29 cellular contexts compared by ENCODE assay signal in genomic region chr7:26436996-26437547, GRCh38.
DNase-seq lines count a peak whose midpoint lies in the region; ATAC-seq and TF ChIP-seq lines count a peak whose summit lies in the region.
"Had no signal": no experiment of that assay in that cellular context is flagged by ENCODE, and none has a peak within 500 bp of the region (broad histone marks: within the 10 kb centered on the region; RNA-seq: fewer than 3 reads in every experiment).

No MANE protein-coding gene starts in this region.

- WGBS in SK-N-SH (ENCODE audit: low lambda C conversion rate), result 43% methylated on average over 4 of the region's 4 CpGs

- no peak for TF ChIP-seq RAD21 in SK-N-SH (IDR thresholded peaks at IDR 0.05; ENCODE audit: low read length)

- no peak overlapping the region for H3K4me2 ChIP-seq in SK-N-SH

- no peak overlapping the region for H3K9ac ChIP-seq in SK-N-SH

- H3K79me2 ChIP-seq in SK-N-SH (ENCODE audit: insufficient read depth), result no peaks in the 10 kb centered on the region

- no peaks in the 10 kb centered on the region for H3K36me3 ChIP-seq in SK-N-SH (replicated peaks in 1 of 2; ENCODE audit: control insufficient read depth in 1 of 2, insufficient read depth in 2 of 2, low read length in 1 of 2)
- H3K36me3 ChIP-seq: BE2C, esophagus muscularis mucosa, left ventricle myocardium inferior, right atrium auricular region, spleen, uterus had no signal

- H4K20me1 ChIP-seq in SK-N-SH (ENCODE audit: insufficient read depth), result no peaks in the 10 kb centered on the region

- no peak overlapping the region for H3K4me3 ChIP-seq in SK-N-SH (ENCODE audit: low read depth in 2 of 2, low read length in 1 of 2)
- H3K4me3 ChIP-seq: body of pancreas, esophagus muscularis mucosa, GM12878, left ventricle myocardium inferior, right atrium auricular region, spleen, uterus had no signal

- ATAC-seq in SK-N-SH treated with all-trans-retinoic acid at 6 μM for 48 hours (no peak), GM19328 (IDR thresholded peaks at IDR 0.05; ENCODE audit: unreplicated experiment) (no peak), GM21526 (IDR thresholded peaks at IDR 0.05; ENCODE audit: low FRiP score, unreplicated experiment) (no peak)
- ATAC-seq: activated CD4-positive, CD25-positive, alpha-beta regulatory T cell treated with anti-CD3 and anti-CD28 coated beads, Interleukin-2, amount 50 U/mL, for 24 hours; activated CD8-positive, alpha-beta T cell treated with anti-CD3 and anti-CD28 coated beads for 36 hours; body of pancreas; GM12878; HepG2; Right ventricle myocardium inferior; stimulated activated memory B cell treated with anti-CD40 and anti-IgM and Interleukin-4, amounts not matched to agents 10 μg/mL and 1 μg/mL and 100 μg/mL, for 72 hours had no signal

- no peaks in the 10 kb centered on the region for H3K9me2 ChIP-seq in SK-N-SH

- H3K9me3 ChIP-seq in SK-N-SH, result no peaks in the 10 kb centered on the region
- H3K9me3 ChIP-seq: BE2C, body of pancreas, esophagus muscularis mucosa, left ventricle myocardium inferior, right atrium auricular region, spleen, uterus had no signal

- peaks cover 0 to 19% of the 10 kb centered on the region in 2 experiments; a peak in 2 of 4 replicates for H3K4me1 ChIP-seq in SK-N-SH (ENCODE audit: control insufficient read depth in 1 of 2, insufficient read depth in 2 of 2, low read depth in 1 of 2, low read length in 1 of 2)
- H3K4me1 ChIP-seq: BE2C, esophagus muscularis mucosa, left ventricle myocardium inferior, right atrium auricular region, uterus had no signal

- no peak overlapping the region for H3K27ac ChIP-seq in SK-N-SH (ENCODE audit: low read depth in 2 of 2, low read length in 1 of 2)
- H3K27ac ChIP-seq: esophagus muscularis mucosa, HL-60, left ventricle myocardium inferior, right atrium auricular region, spleen, uterus had no signal

- no peak for TF ChIP-seq CTCF in SK-N-SH (IDR thresholded peaks at IDR 0.05)

- H2AFZ ChIP-seq in SK-N-SH (ENCODE audit: low read depth), result no peak overlapping the region

- no peak for TF ChIP-seq EP300 in SK-N-SH (IDR thresholded peaks at IDR 0.05; ENCODE audit: borderline replicate concordance in 1 of 2, low read depth in 1 of 2, low read length in 1 of 2)

- CTCF ChIA-PET in SK-N-SH (lab: Yijun Ruan, JAX), result interaction anchor here (1.3 to 2.0 kb wide), 3 partner anchors 15 to 68 kb away, joined by 4 to 8 read pairs (median 6); no protein-coding TSS in a partner anchor

- POLR2A ChIA-PET in SK-N-SH (lab: Yijun Ruan, JAX), result no interaction called here

- no peak for DNase-seq in SK-N-SH
- peak; percentile 78 for DNase-seq in NCI-H748 (lab: John Stamatoyannopoulos, UW; ENCODE audit: unreplicated experiment)
- peak; percentile 68 for DNase-seq in left kidney (ENCODE audit: low read depth, low spot score)
- no peak for DNase-seq in iPS-NIHi11 (ENCODE audit: low spot score)
- no peak for DNase-seq in dermis blood vessel endothelial cell
- DNase-seq: activated CD8-positive, alpha-beta T cell treated with anti-CD3 and anti-CD28 coated beads for 36 hours; activated effector memory CD4-positive, alpha-beta T cell treated with anti-CD3 and anti-CD28 coated beads, Interleukin-2, amount 50 U/mL, for 16 hours; activated T-cell treated with anti-CD3 and anti-CD28 coated beads for 4 hours; BE2C; body of pancreas; effector CD8-positive, alpha-beta T cell; foreskin melanocyte; left ventricle myocardium inferior; naive B cell; NCI-H1436 treated with DMSO at 0.1 percent for 48 hours; spleen; stimulated activated CD4-positive, alpha-beta T cell treated with anti-CD3 and anti-CD28 coated beads, Interleukin-4, amount 100 ng/mL, for 1 hour; uterus had no signal

- no peaks in the 10 kb centered on the region for H3K27me3 ChIP-seq in SK-N-SH (ENCODE audit: insufficient read depth)
- H3K27me3 ChIP-seq: BE2C, body of pancreas, esophagus muscularis mucosa, right atrium auricular region, spleen, uterus had no signal

- no peaks in the 10 kb centered on the region for H3F3A ChIP-seq in SK-N-SH (replicated peaks; ENCODE audit: insufficient read depth)

TF ChIP-seq in SK-N-SH, 30 proteins besides CTCF, POLR2A, EP300 and RAD21:
- TF ChIP-seq ELF1 (IDR thresholded peaks at IDR 0.05), result no peak
- TF ChIP-seq NRF1 (IDR thresholded peaks at IDR 0.05; ENCODE audit: low read depth, low read length), result 0 out of 2 replicates have a peak, but pooled peaks have one; percentile 1
TF ChIP-seq in SK-N-SH: peak in this region for 1.

TF ChIP-seq in SK-N-SH treated with all-trans-retinoic acid at 6 μM for 48 hours, 23 proteins besides CTCF, POLR2A, EP300 and RAD21:
- TF ChIP-seq ZFP3 (CRISPR knock-in tag; IDR thresholded peaks at IDR 0.05), result no peak
- no peak for TF ChIP-seq ZFP30 (CRISPR knock-in tag; IDR thresholded peaks at IDR 0.05)
- no peak for TF ChIP-seq CSDC2 (CRISPR knock-in tag; IDR thresholded peaks at IDR 0.05)
- TF ChIP-seq PATZ1 (CRISPR knock-in tag; IDR thresholded peaks at IDR 0.05; ENCODE audit: borderline replicate concordance), result no peak
- no peak for TF ChIP-seq CSRNP3 (CRISPR knock-in tag; IDR thresholded peaks at IDR 0.05)
- no peak for TF ChIP-seq TSHZ2 (CRISPR knock-in tag; IDR thresholded peaks at IDR 0.05)
- no peak for TF ChIP-seq POU6F1 (CRISPR knock-in tag; IDR thresholded peaks at IDR 0.05; ENCODE audit: borderline replicate concordance, low read depth)
- TF ChIP-seq RARB (CRISPR knock-in tag; IDR thresholded peaks at IDR 0.05), result no peak
- TF ChIP-seq BACH2 (CRISPR knock-in tag; IDR thresholded peaks at IDR 0.05; ENCODE audit: borderline replicate concordance), result no peak
- TF ChIP-seq SNAI2 (CRISPR knock-in tag; IDR thresholded peaks at IDR 0.05), result no peak
- no peak for TF ChIP-seq ZNF8 (CRISPR knock-in tag; IDR thresholded peaks at IDR 0.05)
- no peak for TF ChIP-seq TCF4 (CRISPR knock-in tag; IDR thresholded peaks at IDR 0.05; ENCODE audit: borderline replicate concordance)

Comparison
In these comparisons a context has a peak if more than half of its experiments do, and no peak if none do; other contexts are left out.
1. DNase-seq: peak in NCI-H748 (single experiment) and left kidney (single experiment); none in SK-N-SH (single experiment), iPS-NIHi11 (single experiment) and dermis blood vessel endothelial cell (single experiment).